ENCODE assay signal across 1 cellular context in the genomic region with DNA sequence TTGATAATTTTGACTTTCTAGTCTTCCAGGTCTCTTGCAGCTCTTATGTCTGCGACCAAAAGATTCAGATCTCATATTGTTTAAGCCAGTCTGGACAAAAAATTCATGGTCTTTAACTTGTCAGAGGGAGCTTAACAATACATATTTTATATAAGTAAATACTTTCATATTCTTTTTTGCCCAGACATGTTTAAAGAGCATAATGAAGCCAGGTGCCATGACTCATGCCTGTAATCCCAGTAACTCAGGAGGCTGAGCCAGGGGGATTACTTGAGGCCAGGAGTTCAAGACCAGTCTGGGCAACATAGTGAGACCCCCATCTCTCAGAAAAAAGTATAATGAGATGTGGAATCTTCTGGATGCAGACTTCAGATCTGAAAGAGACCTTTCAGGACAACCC.
TF ChIP-seq lines count a peak whose summit lies in the region.

No MANE protein-coding gene starts in this region.

TF ChIP-seq in IMR-90, 13 proteins besides CTCF, POLR2A, EP300 and RAD21 (continued from another document):
- TF ChIP-seq, protein P1, sequence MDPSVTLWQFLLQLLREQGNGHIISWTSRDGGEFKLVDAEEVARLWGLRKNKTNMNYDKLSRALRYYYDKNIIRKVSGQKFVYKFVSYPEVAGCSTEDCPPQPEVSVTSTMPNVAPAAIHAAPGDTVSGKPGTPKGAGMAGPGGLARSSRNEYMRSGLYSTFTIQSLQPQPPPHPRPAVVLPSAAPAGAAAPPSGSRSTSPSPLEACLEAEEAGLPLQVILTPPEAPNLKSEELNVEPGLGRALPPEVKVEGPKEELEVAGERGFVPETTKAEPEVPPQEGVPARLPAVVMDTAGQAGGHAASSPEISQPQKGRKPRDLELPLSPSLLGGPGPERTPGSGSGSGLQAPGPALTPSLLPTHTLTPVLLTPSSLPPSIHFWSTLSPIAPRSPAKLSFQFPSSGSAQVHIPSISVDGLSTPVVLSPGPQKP (IDR thresholded peaks at IDR 0.05; ENCODE audit: borderline replicate concordance, low read depth, low read length): no peak
- TF ChIP-seq NFE2L2 (IDR thresholded peaks at IDR 0.05; ENCODE audit: low read depth, low read length): no peak
- no peak for TF ChIP-seq MAFK (IDR thresholded peaks at IDR 0.05; ENCODE audit: low read depth, low read length)
- TF ChIP-seq BHLHE40 (IDR thresholded peaks at IDR 0.05; ENCODE audit: low read depth, low read length): no peak
- TF ChIP-seq RCOR1 (IDR thresholded peaks at IDR 0.05; ENCODE audit: insufficient replicate concordance, low read length): no peak
- no peak for TF ChIP-seq RFX5 (IDR thresholded peaks at IDR 0.05; ENCODE audit: low read depth, low read length)
TF ChIP-seq in IMR-90: peak in this region for 0.
